ENCODE assay signal across 1 cellular context in the genomic region with DNA sequence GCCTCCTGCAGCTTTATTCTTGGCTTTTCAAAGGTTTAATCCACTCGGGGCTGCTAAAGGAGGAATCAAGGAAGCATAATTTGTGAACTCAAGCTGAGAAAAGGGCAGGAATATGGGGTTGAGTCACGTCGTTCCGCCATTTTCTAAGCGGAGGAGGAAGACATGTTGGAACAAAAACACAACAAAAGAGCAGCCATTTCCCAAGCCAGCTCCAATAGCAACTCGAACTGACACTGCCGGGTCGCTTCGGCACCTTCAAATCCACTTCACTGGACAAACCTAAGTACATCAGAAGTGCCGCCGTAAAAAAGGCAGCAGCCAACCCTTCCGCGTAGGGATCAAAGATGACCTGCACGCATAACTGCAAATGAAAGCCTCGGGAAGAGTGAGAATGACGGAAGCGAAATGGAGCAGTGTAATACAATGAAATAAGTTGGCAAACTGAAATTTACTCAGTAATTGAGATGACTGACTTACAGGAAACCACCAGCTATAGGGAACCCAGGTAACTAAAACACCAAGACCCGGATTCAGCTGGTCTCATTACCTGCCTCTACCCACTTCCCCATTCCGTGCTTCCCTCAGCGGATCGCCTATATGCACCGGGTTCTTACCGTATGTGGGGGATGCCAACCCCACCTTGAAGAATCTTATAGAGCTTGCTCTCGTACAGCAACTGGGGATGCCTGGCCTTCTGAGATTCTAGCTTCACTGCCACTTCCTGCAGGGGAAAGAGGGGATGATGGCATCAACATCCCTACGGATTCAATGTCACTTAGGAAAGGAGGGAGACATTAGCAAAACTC.
A peak's percentile ranks its signal among the peaks of the same experiment; 100 is the strongest.
TF ChIP-seq lines count a peak whose summit lies in the region.

No MANE protein-coding gene starts in this region.

TF ChIP-seq in K562, 482 proteins besides CTCF, POLR2A, EP300 and RAD21 (continued from another document and continues in another):
- TF ChIP-seq USF1 (CRISPR knock-in tag; IDR thresholded peaks at IDR 0.05), result no peak
- no peak for TF ChIP-seq RBM17 (IDR thresholded peaks at IDR 0.05; ENCODE audit: borderline replicate concordance, low read depth, low read length)
- TF ChIP-seq, protein P1, sequence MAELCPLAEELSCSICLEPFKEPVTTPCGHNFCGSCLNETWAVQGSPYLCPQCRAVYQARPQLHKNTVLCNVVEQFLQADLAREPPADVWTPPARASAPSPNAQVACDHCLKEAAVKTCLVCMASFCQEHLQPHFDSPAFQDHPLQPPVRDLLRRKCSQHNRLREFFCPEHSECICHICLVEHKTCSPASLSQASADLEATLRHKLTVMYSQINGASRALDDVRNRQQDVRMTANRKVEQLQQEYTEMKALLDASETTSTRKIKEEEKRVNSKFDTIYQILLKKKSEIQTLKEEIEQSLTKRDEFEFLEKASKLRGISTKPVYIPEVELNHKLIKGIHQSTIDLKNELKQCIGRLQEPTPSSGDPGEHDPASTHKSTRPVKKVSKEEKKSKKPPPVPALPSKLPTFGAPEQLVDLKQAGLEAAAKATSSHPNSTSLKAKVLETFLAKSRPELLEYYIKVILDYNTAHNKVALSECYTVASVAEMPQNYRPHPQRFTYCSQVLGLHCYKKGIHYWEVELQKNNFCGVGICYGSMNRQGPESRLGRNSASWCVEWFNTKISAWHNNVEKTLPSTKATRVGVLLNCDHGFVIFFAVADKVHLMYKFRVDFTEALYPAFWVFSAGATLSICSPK (IDR thresholded peaks at IDR 0.05; ENCODE audit: borderline replicate concordance), result no peak
- no peak for TF ChIP-seq RHOXF2B (CRISPR knock-in tag; conservative IDR thresholded peaks at IDR 0.05)
- TF ChIP-seq, protein P2, sequence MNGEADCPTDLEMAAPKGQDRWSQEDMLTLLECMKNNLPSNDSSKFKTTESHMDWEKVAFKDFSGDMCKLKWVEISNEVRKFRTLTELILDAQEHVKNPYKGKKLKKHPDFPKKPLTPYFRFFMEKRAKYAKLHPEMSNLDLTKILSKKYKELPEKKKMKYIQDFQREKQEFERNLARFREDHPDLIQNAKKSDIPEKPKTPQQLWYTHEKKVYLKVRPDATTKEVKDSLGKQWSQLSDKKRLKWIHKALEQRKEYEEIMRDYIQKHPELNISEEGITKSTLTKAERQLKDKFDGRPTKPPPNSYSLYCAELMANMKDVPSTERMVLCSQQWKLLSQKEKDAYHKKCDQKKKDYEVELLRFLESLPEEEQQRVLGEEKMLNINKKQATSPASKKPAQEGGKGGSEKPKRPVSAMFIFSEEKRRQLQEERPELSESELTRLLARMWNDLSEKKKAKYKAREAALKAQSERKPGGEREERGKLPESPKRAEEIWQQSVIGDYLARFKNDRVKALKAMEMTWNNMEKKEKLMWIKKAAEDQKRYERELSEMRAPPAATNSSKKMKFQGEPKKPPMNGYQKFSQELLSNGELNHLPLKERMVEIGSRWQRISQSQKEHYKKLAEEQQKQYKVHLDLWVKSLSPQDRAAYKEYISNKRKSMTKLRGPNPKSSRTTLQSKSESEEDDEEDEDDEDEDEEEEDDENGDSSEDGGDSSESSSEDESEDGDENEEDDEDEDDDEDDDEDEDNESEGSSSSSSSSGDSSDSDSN (IDR thresholded peaks at IDR 0.05; ENCODE audit: borderline replicate concordance in 1 of 2, low read depth in 2 of 2, low read length in 2 of 2), result no peak
- TF ChIP-seq HMG20A (CRISPR knock-in tag; conservative IDR thresholded peaks at IDR 0.05), result no peak
- no peak for TF ChIP-seq XRCC4 (IDR thresholded peaks at IDR 0.05; ENCODE audit: extremely low read depth, insufficient read depth, insufficient read length)
- no peak for TF ChIP-seq HEY1 (CRISPR knock-in tag; IDR thresholded peaks at IDR 0.05; ENCODE audit: borderline replicate concordance)
- no peak for TF ChIP-seq SIN3B (IDR thresholded peaks at IDR 0.05; ENCODE audit: low read depth)
- no peak for TF ChIP-seq ZNF583 (CRISPR knock-in tag; IDR thresholded peaks at IDR 0.05)
- TF ChIP-seq RCOR1 (IDR thresholded peaks at IDR 0.05; ENCODE audit: borderline replicate concordance in 1 of 2, low read depth in 2 of 2, low read length in 2 of 2), result 0 out of 4 replicates have a peak, but pooled peaks of 1 of the 2 experiments have one; percentile 41
- TF ChIP-seq, protein P3, sequence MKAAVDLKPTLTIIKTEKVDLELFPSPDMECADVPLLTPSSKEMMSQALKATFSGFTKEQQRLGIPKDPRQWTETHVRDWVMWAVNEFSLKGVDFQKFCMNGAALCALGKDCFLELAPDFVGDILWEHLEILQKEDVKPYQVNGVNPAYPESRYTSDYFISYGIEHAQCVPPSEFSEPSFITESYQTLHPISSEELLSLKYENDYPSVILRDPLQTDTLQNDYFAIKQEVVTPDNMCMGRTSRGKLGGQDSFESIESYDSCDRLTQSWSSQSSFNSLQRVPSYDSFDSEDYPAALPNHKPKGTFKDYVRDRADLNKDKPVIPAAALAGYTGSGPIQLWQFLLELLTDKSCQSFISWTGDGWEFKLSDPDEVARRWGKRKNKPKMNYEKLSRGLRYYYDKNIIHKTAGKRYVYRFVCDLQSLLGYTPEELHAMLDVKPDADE (conservative IDR thresholded peaks at IDR 0.05; ENCODE audit: control insufficient read depth, low read depth, low read length), result no peak
- no peak for TF ChIP-seq SRSF3 (IDR thresholded peaks at IDR 0.05; ENCODE audit: insufficient read depth, low read length)
- TF ChIP-seq ZBTB11 (CRISPR knock-in tag; IDR thresholded peaks at IDR 0.05), result 0 out of 6 replicates have a peak, but pooled peaks of 1 of the 3 experiments have one; percentile 30
- no peak for TF ChIP-seq ZNF124 (CRISPR knock-in tag; IDR thresholded peaks at IDR 0.05)
- no peak for TF ChIP-seq FOXM1 (IDR thresholded peaks at IDR 0.05; ENCODE audit: low read depth)
- TF ChIP-seq FOXM1 (CRISPR knock-in tag; IDR thresholded peaks at IDR 0.05; ENCODE audit: low read depth), result no peak
- TF ChIP-seq, protein P4, sequence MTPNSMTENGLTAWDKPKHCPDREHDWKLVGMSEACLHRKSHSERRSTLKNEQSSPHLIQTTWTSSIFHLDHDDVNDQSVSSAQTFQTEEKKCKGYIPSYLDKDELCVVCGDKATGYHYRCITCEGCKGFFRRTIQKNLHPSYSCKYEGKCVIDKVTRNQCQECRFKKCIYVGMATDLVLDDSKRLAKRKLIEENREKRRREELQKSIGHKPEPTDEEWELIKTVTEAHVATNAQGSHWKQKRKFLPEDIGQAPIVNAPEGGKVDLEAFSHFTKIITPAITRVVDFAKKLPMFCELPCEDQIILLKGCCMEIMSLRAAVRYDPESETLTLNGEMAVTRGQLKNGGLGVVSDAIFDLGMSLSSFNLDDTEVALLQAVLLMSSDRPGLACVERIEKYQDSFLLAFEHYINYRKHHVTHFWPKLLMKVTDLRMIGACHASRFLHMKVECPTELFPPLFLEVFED (CRISPR knock-in tag; conservative IDR thresholded peaks at IDR 0.05), result no peak
- TF ChIP-seq POLR2B (IDR thresholded peaks at IDR 0.05; ENCODE audit: low read depth, partially characterized antibody), result no peak
- TF ChIP-seq, protein P5, sequence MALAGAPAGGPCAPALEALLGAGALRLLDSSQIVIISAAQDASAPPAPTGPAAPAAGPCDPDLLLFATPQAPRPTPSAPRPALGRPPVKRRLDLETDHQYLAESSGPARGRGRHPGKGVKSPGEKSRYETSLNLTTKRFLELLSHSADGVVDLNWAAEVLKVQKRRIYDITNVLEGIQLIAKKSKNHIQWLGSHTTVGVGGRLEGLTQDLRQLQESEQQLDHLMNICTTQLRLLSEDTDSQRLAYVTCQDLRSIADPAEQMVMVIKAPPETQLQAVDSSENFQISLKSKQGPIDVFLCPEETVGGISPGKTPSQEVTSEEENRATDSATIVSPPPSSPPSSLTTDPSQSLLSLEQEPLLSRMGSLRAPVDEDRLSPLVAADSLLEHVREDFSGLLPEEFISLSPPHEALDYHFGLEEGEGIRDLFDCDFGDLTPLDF (CRISPR knock-in tag; IDR thresholded peaks at IDR 0.05), result no peak
- no peak for TF ChIP-seq CCAR2 (IDR thresholded peaks at IDR 0.05; ENCODE audit: low read depth, low read length)
- no peak for TF ChIP-seq ZBTB8A (IDR thresholded peaks at IDR 0.05; ENCODE audit: partially characterized antibody)
- no peak for TF ChIP-seq DMBX1 (CRISPR knock-in tag; IDR thresholded peaks at IDR 0.05; ENCODE audit: borderline replicate concordance)
- TF ChIP-seq, protein P6, sequence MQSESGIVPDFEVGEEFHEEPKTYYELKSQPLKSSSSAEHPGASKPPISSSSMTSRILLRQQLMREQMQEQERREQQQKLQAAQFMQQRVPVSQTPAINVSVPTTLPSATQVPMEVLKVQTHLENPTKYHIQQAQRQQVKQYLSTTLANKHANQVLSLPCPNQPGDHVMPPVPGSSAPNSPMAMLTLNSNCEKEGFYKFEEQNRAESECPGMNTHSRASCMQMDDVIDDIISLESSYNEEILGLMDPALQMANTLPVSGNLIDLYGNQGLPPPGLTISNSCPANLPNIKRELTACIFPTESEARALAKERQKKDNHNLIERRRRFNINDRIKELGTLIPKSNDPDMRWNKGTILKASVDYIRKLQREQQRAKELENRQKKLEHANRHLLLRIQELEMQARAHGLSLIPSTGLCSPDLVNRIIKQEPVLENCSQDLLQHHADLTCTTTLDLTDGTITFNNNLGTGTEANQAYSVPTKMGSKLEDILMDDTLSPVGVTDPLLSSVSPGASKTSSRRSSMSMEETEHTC (IDR thresholded peaks at IDR 0.05), result no peak
- TF ChIP-seq, protein P7, sequence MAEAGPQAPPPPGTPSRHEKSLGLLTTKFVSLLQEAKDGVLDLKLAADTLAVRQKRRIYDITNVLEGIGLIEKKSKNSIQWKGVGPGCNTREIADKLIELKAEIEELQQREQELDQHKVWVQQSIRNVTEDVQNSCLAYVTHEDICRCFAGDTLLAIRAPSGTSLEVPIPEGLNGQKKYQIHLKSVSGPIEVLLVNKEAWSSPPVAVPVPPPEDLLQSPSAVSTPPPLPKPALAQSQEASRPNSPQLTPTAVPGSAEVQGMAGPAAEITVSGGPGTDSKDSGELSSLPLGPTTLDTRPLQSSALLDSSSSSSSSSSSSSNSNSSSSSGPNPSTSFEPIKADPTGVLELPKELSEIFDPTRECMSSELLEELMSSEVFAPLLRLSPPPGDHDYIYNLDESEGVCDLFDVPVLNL (CRISPR knock-in tag; IDR thresholded peaks at IDR 0.05; ENCODE audit: low read depth), result no peak
- TF ChIP-seq ZNF282 (CRISPR knock-in tag; IDR thresholded peaks at IDR 0.05), result no peak
- TF ChIP-seq ZBTB1 (CRISPR knock-in tag; IDR thresholded peaks at IDR 0.05; ENCODE audit: borderline replicate concordance, low read depth), result no peak
- TF ChIP-seq, protein P8, sequence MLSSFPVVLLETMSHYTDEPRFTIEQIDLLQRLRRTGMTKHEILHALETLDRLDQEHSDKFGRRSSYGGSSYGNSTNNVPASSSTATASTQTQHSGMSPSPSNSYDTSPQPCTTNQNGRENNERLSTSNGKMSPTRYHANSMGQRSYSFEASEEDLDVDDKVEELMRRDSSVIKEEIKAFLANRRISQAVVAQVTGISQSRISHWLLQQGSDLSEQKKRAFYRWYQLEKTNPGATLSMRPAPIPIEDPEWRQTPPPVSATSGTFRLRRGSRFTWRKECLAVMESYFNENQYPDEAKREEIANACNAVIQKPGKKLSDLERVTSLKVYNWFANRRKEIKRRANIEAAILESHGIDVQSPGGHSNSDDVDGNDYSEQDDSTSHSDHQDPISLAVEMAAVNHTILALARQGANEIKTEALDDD (IDR thresholded peaks at IDR 0.05), result no peak
- no peak for TF ChIP-seq MEF2D (tag; conservative IDR thresholded peaks at IDR 0.05; ENCODE audit: low read depth)
- no peak for TF ChIP-seq ZNF699 (CRISPR knock-in tag; IDR thresholded peaks at IDR 0.05; ENCODE audit: insufficient replicate concordance)
- 0 out of 2 replicates have a peak, but pooled peaks have one; percentile 28 for TF ChIP-seq CREB1 (IDR thresholded peaks at IDR 0.05)
- no peak for TF ChIP-seq CREB1 (CRISPR knock-in tag; IDR thresholded peaks at IDR 0.05)
- TF ChIP-seq NCOA1 (IDR thresholded peaks at IDR 0.05; ENCODE audit: low read depth), result no peak
- TF ChIP-seq EP400 (IDR thresholded peaks at IDR 0.05), result peak; percentile 38; the same call in 1 of the 2 replicates
- no peak for TF ChIP-seq RNF2 (IDR thresholded peaks at IDR 0.05)
- TF ChIP-seq EWSR1 (IDR thresholded peaks at IDR 0.05; ENCODE audit: borderline replicate concordance, low read depth, partially characterized antibody), result no peak
- TF ChIP-seq KAT2B (IDR thresholded peaks at IDR 0.05; ENCODE audit: low read depth, low read length), result no peak
